8 cellular contexts compared by ENCODE assay signal in the genomic region with DNA sequence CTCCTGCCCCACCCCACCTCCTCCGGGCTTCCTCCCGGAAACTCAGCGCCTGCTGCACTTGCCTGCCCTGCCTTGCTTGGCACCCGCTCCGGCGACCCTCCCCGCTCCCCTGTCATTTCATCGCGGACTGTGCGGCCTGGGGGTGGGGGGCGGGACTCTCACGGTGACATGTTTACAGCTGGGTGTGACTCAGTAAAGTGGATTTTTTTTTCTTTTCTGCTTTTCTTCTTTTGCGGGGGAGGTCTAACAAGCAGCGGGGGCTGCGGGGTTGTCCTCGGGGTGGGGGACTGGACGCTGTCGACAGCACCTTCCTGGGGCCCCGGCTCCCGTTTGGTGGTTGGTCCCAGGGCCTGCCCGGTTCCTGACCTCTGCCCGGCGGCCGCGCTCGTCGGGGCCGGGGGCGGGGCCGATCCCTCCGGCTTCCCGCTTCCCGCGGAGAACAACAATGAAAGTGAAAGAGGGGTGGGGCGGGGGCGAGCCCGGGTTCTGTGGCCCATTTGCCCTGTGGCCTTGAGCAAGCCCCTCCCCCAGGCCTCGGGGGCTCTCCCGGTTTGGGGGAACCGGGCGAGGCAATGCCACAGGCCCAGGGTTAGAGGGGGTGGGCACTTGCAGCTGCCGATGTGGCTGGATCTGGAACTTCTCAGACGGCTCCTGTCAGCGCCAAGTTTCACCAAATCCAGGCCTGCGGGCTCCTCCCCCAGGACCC. TPM values are rescaled to one million over a fixed set of nuclear protein-coding genes. Genes with fewer than 3 reads are reported as not detected.
A peak's percentile ranks its signal among the peaks of the same experiment; 100 is the strongest.
DNase-seq lines count a peak whose midpoint lies in the region; ATAC-seq and TF ChIP-seq lines count a peak whose summit lies in the region.

No MANE protein-coding gene starts in this region.

- no peaks in the 10 kb centered on the region for H4K20me1 ChIP-seq in MM.1S (ENCODE audit: insufficient read depth, low read length)

- peak overlapping the region; percentile 99 for H3K4me2 ChIP-seq in MM.1S (ENCODE audit: low read depth, low read length)

- intact Hi-C loops in activated CD4-positive, alpha-beta T cell treated with anti-CD3 and anti-CD28 coated beads, Interleukin-2, amount 10 ng/mL, durations not matched to agents 24 days and 14 days (cut with micrococcal nuclease) = loop anchor here (1.0 to 2.0 kb wide), 4 partner anchors 9 to 142 kb away; no protein-coding TSS in a partner anchor

- TF ChIP-seq CTCF in MM.1S (IDR thresholded peaks at IDR 0.05; ENCODE audit: low read length) = no peak

- H3K4me3 ChIP-seq in GM08714 (ENCODE audit: low read length) (peak overlapping the region; percentile 44; the same call in 1 of the 2 replicates), MM.1S (ENCODE audit: low read length) (peak overlapping the region; percentile 78)

- H2AFZ ChIP-seq in MM.1S (ENCODE audit: low read length) = peak overlapping the region; percentile 56

- H3K9me2 ChIP-seq in MM.1S (replicated peaks; ENCODE audit: insufficient read depth, low read length) = no peaks in the 10 kb centered on the region

- peaks cover 4% of the 10 kb centered on the region; the same call in 1 of the 2 replicates for H3K4me1 ChIP-seq in MM.1S (ENCODE audit: low read length)

- peaks cover 10% of the 10 kb centered on the region for H3K27me3 Mint-ChIP-seq in activated CD4-positive, alpha-beta T cell treated with anti-CD3 and anti-CD28 coated beads, Interleukin-2, amount 10 ng/mL, durations not matched to agents 24 days and 14 days

- H3K9me3 ChIP-seq in MM.1S (replicated peaks; ENCODE audit: insufficient read depth, low read length) = no peaks in the 10 kb centered on the region

- peaks cover 30% of the 10 kb centered on the region for H3K36me3 Mint-ChIP-seq in activated CD4-positive, alpha-beta T cell treated with anti-CD3 and anti-CD28 coated beads, Interleukin-2, amount 10 ng/mL, durations not matched to agents 24 days and 14 days (ENCODE audit: low read depth)

- no peaks in the 10 kb centered on the region for H3K9me3 Mint-ChIP-seq in activated CD4-positive, alpha-beta T cell treated with anti-CD3 and anti-CD28 coated beads, Interleukin-2, amount 10 ng/mL, durations not matched to agents 24 days and 14 days

- H3K9ac ChIP-seq in MM.1S (ENCODE audit: low read length) = peak overlapping the region; percentile 42; the same call in 1 of the 2 replicates

- H3K79me2 ChIP-seq in MM.1S (ENCODE audit: low read length) = no peaks in the 10 kb centered on the region

- peak overlapping the region; percentile 79 for H3K4me3 Mint-ChIP-seq in activated CD4-positive, alpha-beta T cell treated with anti-CD3 and anti-CD28 coated beads, Interleukin-2, amount 10 ng/mL, durations not matched to agents 24 days and 14 days

- H3F3A ChIP-seq in MM.1S (ENCODE audit: insufficient read depth, low read length) = no peaks in the 10 kb centered on the region

- no peak for ATAC-seq in HG03378 (IDR thresholded peaks at IDR 0.05; ENCODE audit: unreplicated experiment)

- peaks cover 9% of the 10 kb centered on the region for H3K4me1 Mint-ChIP-seq in activated CD4-positive, alpha-beta T cell treated with anti-CD3 and anti-CD28 coated beads, Interleukin-2, amount 10 ng/mL, durations not matched to agents 24 days and 14 days

- H3K27ac Mint-ChIP-seq in activated CD4-positive, alpha-beta T cell treated with anti-CD3 and anti-CD28 coated beads, Interleukin-2, amount 10 ng/mL, durations not matched to agents 24 days and 14 days = peak overlapping the region; percentile 80

- peaks cover 33% of the 10 kb centered on the region for H3K27me3 ChIP-seq in MM.1S (replicated peaks; ENCODE audit: insufficient read depth, low read length)

- no peak overlapping the region for H3K27ac ChIP-seq in MM.1S (ENCODE audit: low read length)

- DNase-seq in MM.1S = peak; percentile 41
- peak; percentile 91 for DNase-seq in activated CD4-positive, alpha-beta T cell treated with anti-CD3 and anti-CD28 coated beads, Interleukin-2, amount 10 ng/mL, durations not matched to agents 24 days and 14 days
- DNase-seq in ecto neural progenitor cell (ENCODE audit: low spot score) = peak; percentile 93
- DNase-seq in mesenteric fat pad (ENCODE audit: low spot score) = peak; percentile 94
- peak; percentile 36 to 64 for DNase-seq in stimulated activated CD8-positive, alpha-beta memory T cell treated with anti-CD3 and anti-CD28 coated beads, Interleukin-7, amount 100 ng/mL, for 4 hours (ENCODE audit: low read depth in 2 of 2)
- DNase-seq in NCI-H446 (lab: John Stamatoyannopoulos, UW) = no peak

- H3K36me3 ChIP-seq in MM.1S (replicated peaks; ENCODE audit: insufficient read depth, low read length) = no peaks in the 10 kb centered on the region

RNA-seq across cellular contexts. Expression of a gene that starts 1.0 kb away (rescaled TPM):
- total RNA-seq in activated CD4-positive, alpha-beta T cell treated with anti-CD3 and anti-CD28 coated beads, Interleukin-2, amount 10 ng/mL, durations not matched to agents 24 days and 14 days = 5.4 and 7.1 TPM in 2 replicates
- 13.9 TPM for total RNA-seq in mesenteric fat pad

RNA-seq across cellular contexts. Expression of a gene that starts 11.1 kb away (rescaled TPM):
- 0.80 and 0.84 TPM in 2 replicates for total RNA-seq in activated CD4-positive, alpha-beta T cell treated with anti-CD3 and anti-CD28 coated beads, Interleukin-2, amount 10 ng/mL, durations not matched to agents 24 days and 14 days
- not detected for total RNA-seq in mesenteric fat pad

RNA-seq across cellular contexts. Expression of a gene that starts 33.2 kb away (rescaled TPM):
- total RNA-seq in activated CD4-positive, alpha-beta T cell treated with anti-CD3 and anti-CD28 coated beads, Interleukin-2, amount 10 ng/mL, durations not matched to agents 24 days and 14 days = 87.4 and 94.7 TPM in 2 replicates
- total RNA-seq in mesenteric fat pad = 54.3 TPM

Comparison
In these comparisons a context has a peak if more than half of its experiments do, and no peak if none do; other contexts are left out.
1. DNase-seq: peak in MM.1S (single experiment), activated CD4-positive, alpha-beta T cell treated with anti-CD3 and anti-CD28 coated beads, Interleukin-2, amount 10 ng/mL, durations not matched to agents 24 days and 14 days (single experiment), ecto neural progenitor cell (single experiment), mesenteric fat pad (single experiment) and stimulated activated CD8-positive, alpha-beta memory T cell treated with anti-CD3 and anti-CD28 coated beads, Interleukin-7, amount 100 ng/mL, for 4 hours (2 of 2); none in NCI-H446 (0 of 2).